ENCODE assay signal across 8 cellular contexts in the genomic region with DNA sequence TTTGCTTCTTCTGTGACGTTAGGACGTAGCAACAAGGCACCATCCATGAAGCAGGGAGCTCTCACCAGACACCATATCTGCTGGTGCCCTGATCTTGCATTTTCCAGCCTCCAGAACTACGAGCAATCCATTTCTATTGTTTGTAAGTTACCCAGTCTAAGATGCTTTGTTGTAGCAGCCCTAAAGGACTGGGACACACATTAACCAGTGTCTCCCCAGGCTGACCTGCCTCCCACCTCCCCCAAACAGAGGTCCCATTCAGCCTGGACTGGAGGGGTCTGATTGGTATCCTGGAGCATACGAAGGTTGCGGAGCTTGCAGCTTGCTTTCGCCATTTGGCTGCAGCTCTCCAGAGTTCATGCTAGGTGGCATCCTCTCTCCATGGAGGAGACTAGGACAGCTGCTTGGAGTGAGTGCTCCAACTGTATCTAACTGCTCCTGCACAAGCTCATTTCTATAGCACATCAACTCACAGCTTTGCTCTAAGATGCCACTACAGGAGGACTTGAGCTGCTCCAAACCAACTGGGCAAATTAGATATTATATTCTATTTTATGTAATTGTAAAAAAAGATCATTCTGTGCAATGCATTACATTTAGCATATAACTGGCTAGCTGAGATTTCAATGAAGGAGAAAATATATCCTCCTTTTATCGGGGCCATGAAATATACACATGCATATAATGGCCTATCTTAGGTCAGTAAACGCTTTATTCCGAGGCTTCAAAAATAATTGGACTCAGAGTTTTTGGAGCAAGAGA. TPM values are rescaled to one million over a fixed set of nuclear protein-coding genes. Genes with fewer than 3 reads are reported as not detected.
DNase-seq lines count a peak whose midpoint lies in the region; ATAC-seq and TF ChIP-seq lines count a peak whose summit lies in the region.

No MANE protein-coding gene starts in this region.

- no peak overlapping the region for H3K4me3 ChIP-seq in OCI-LY1 (ENCODE audit: low read depth, low read length, poor library complexity, severe bottlenecking)
- H3K4me3 ChIP-seq in ovary: no peak overlapping the region

- no peaks in the 10 kb centered on the region for H3K9me3 ChIP-seq in OCI-LY1 (ENCODE audit: low read length)
- no peaks in the 10 kb centered on the region for H3K9me3 ChIP-seq in ovary

- H2AFZ ChIP-seq in OCI-LY1 (ENCODE audit: low read length): no peak overlapping the region

- no peaks in the 10 kb centered on the region for H3F3A ChIP-seq in OCI-LY1 (ENCODE audit: insufficient read depth, low read length)

- intact Hi-C loops in ovary (cut with DNase I): no loop called here

- H3K79me2 ChIP-seq in OCI-LY1 (ENCODE audit: insufficient read depth, low read length): no peaks in the 10 kb centered on the region

- no peaks in the 10 kb centered on the region for H4K20me1 ChIP-seq in OCI-LY1 (ENCODE audit: insufficient read depth, low read length)

- H3K4me3 Mint-ChIP-seq in activated naive CD8-positive, alpha-beta T cell treated with anti-CD3 and anti-CD28 coated beads for 36 hours: no peak overlapping the region

- ATAC-seq in HG03139 (IDR thresholded peaks at IDR 0.05; ENCODE audit: unreplicated experiment) (peak; percentile 72), GM21717 (IDR thresholded peaks at IDR 0.05; ENCODE audit: unreplicated experiment) (no peak)

- TF ChIP-seq CTCF in OCI-LY1 (IDR thresholded peaks at IDR 0.05; ENCODE audit: low read length) (peak; percentile 61), ovary (IDR thresholded peaks at IDR 0.05) (peak; percentile 47 to 83 (median 78))

- no peaks in the 10 kb centered on the region for H3K9me3 Mint-ChIP-seq in activated naive CD8-positive, alpha-beta T cell treated with anti-CD3 and anti-CD28 coated beads for 36 hours

- H3K4me1 Mint-ChIP-seq in activated naive CD8-positive, alpha-beta T cell treated with anti-CD3 and anti-CD28 coated beads for 36 hours: peaks cover 17% of the 10 kb centered on the region

- H3K27me3 Mint-ChIP-seq in activated naive CD8-positive, alpha-beta T cell treated with anti-CD3 and anti-CD28 coated beads for 36 hours: peaks cover 4% of the 10 kb centered on the region

- H3K27me3 ChIP-seq in OCI-LY1 (ENCODE audit: insufficient read depth, low read length): no peaks in the 10 kb centered on the region
- H3K27me3 ChIP-seq in ovary: no peaks in the 10 kb centered on the region

- H3K27ac Mint-ChIP-seq in activated naive CD8-positive, alpha-beta T cell treated with anti-CD3 and anti-CD28 coated beads for 36 hours: peak overlapping the region; percentile 55

- peak; percentile 62 for DNase-seq in SIG-M5 treated with dmso at 0.1 percent for 504 hours (lab: John Stamatoyannopoulos, UW; ENCODE audit: unreplicated experiment)
- DNase-seq in SIG-M5 (lab: John Stamatoyannopoulos, UW): no peak
- peak; percentile 13 for DNase-seq in activated naive CD8-positive, alpha-beta T cell treated with anti-CD3 and anti-CD28 coated beads for 36 hours
- peak; percentile 62 for DNase-seq in glomerular visceral epithelial cell (ENCODE audit: extremely low spot score)
- peak; percentile 63 to 76 (median 66) for DNase-seq in ovary

- H3K4me1 ChIP-seq in OCI-LY1 (ENCODE audit: insufficient read depth, low read length, severe bottlenecking) (no peaks in the 10 kb centered on the region), ovary (ENCODE audit: insufficient read depth) (no peaks in the 10 kb centered on the region)

- H3K4me2 ChIP-seq in OCI-LY1 (ENCODE audit: low read length): no peak overlapping the region

- WGBS in ovary, 3 donors: 31 to 42% (median 41%) methylated on average over 9 of the region's 9 CpGs

- no peak for TF ChIP-seq EP300 in ovary (IDR thresholded peaks at IDR 0.05)

- no peak overlapping the region for H3K9ac ChIP-seq in OCI-LY1 (ENCODE audit: low read length)

- H3K36me3 ChIP-seq in OCI-LY1 (ENCODE audit: insufficient read depth, low read length): no peaks in the 10 kb centered on the region
- H3K36me3 ChIP-seq in ovary: no peaks in the 10 kb centered on the region

- H3K36me3 Mint-ChIP-seq in activated naive CD8-positive, alpha-beta T cell treated with anti-CD3 and anti-CD28 coated beads for 36 hours: no peaks in the 10 kb centered on the region

- H3K9me2 ChIP-seq in OCI-LY1 (ENCODE audit: low read depth, low read length): no peaks in the 10 kb centered on the region

- H3K27ac ChIP-seq in OCI-LY1 (ENCODE audit: low read depth, low read length, poor library complexity, severe bottlenecking) (no peak overlapping the region), ovary (no peak overlapping the region)

- TF ChIP-seq POLR2A in ovary (IDR thresholded peaks at IDR 0.05): no peak

RNA-seq across cellular contexts. Expression of a gene that starts 8.0 kb away (rescaled TPM):
- total RNA-seq in activated naive CD8-positive, alpha-beta T cell treated with anti-CD3 and anti-CD28 coated beads for 36 hours: 10 to 100 TPM; 12.8 TPM
- total RNA-seq in ovary: 100 to 1,000 TPM in 2 of 7 donors, 10 to 100 TPM in 4, 1 to 10 TPM in 1; 10.0 to 115 (median 36.9) TPM
- polyA plus RNA-seq in ovary: 10 to 100 TPM; 43.4 to 62.0 TPM

RNA-seq across cellular contexts. Expression of a gene that starts 20.8 kb away (rescaled TPM):
- total RNA-seq in activated naive CD8-positive, alpha-beta T cell treated with anti-CD3 and anti-CD28 coated beads for 36 hours: 100 to 1,000 TPM; 232 to 249 TPM
- 100 to 1,000 TPM in 2 of 7 donors, 10 to 100 TPM in 5; 65.7 to 116 (median 79.0) TPM for total RNA-seq in ovary
- polyA plus RNA-seq in ovary: 100 to 1,000 TPM in 1 of 2 donors, 10 to 100 TPM in 1; 90.3 to 159 TPM

RNA-seq across cellular contexts. Expression of a gene that starts 33.9 kb away (rescaled TPM):
- total RNA-seq in activated naive CD8-positive, alpha-beta T cell treated with anti-CD3 and anti-CD28 coated beads for 36 hours: 10 to 100 TPM; 63.4 to 63.8 TPM
- 10 to 100 TPM; 11.8 to 54.9 (median 18.5) TPM for total RNA-seq in ovary
- polyA plus RNA-seq in ovary: 10 to 100 TPM; 18.9 to 25.8 TPM
